ENCODE assay signal across 17 cellular contexts in genomic region chr7:129341838-129342806, GRCh38.
"Had no signal": no experiment of that assay in that cellular context is flagged by ENCODE, and none has a peak within 500 bp of the region (broad histone marks: within the 10 kb centered on the region; RNA-seq: fewer than 3 reads in every experiment).

No MANE protein-coding gene starts in this region.

- H3K9me3 Mint-ChIP-seq: activated CD4-positive, alpha-beta T cell treated with anti-CD3 and anti-CD28 coated beads, Interleukin-2, amount 10 ng/mL, durations not matched to agents 24 days and 14 days; naive B cell; neural progenitor cell had no signal

- H3K4me1 ChIP-seq: left ventricle myocardium inferior, prostate gland, testis, upper lobe of left lung had no signal

- H3K27me3 ChIP-seq: brain microvascular endothelial cell, neural progenitor cell, testis, upper lobe of left lung had no signal

- H3K36me3 Mint-ChIP-seq: naive B cell had no signal

- H3K36me3 ChIP-seq: brain microvascular endothelial cell, left ventricle myocardium inferior, neural progenitor cell, prostate gland, upper lobe of left lung had no signal

- H3K27ac ChIP-seq: brain microvascular endothelial cell, left ventricle myocardium inferior, neural progenitor cell, prostate gland, skin epidermis, testis, upper lobe of left lung had no signal

- H3K4me3 ChIP-seq: left ventricle myocardium inferior, neural progenitor cell, prostate gland, skin epidermis, testis, upper lobe of left lung had no signal

- H3K27me3 Mint-ChIP-seq: activated CD4-positive, alpha-beta T cell treated with anti-CD3 and anti-CD28 coated beads, Interleukin-2, amount 10 ng/mL, durations not matched to agents 24 days and 14 days; naive B cell had no signal

- H3K9me3 ChIP-seq: left ventricle myocardium inferior, prostate gland, testis, upper lobe of left lung had no signal

- H3K9ac ChIP-seq: neural progenitor cell had no signal

- DNase-seq: activated effector memory CD4-positive, alpha-beta T cell treated with anti-CD3 and anti-CD28 coated beads, Interleukin-2, amount 50 U/mL, for 16 hours; activated naive CD4-positive, alpha-beta T cell treated with anti-CD3 and anti-CD28 coated beads, Interleukin-2, amount 50 U/mL, for 16 hours; activated T-cell treated with anti-CD3 and anti-CD28 coated beads, Interleukin-2, amount 50 U/mL, for 48 hours; aorta; cortex of kidney; left ventricle myocardium inferior; stimulated activated CD4-positive, alpha-beta T cell treated with anti-CD3 and anti-CD28 coated beads, Interleukin-15, amount 100 ng/mL, for 24 hours; T-helper 9 cell; testis; upper lobe of left lung had no signal

- H3K27ac Mint-ChIP-seq: activated CD4-positive, alpha-beta T cell treated with anti-CD3 and anti-CD28 coated beads, Interleukin-2, amount 10 ng/mL, durations not matched to agents 24 days and 14 days; activated CD8-positive, alpha-beta T cell treated with anti-CD3 and anti-CD28 coated beads, Interleukin-2, amount 10 ng/mL, durations not matched to agents 7 days and 5 days; neural progenitor cell had no signal

- H3K4me3 Mint-ChIP-seq: activated CD4-positive, alpha-beta T cell treated with anti-CD3 and anti-CD28 coated beads, Interleukin-2, amount 10 ng/mL, durations not matched to agents 24 days and 14 days; activated CD8-positive, alpha-beta T cell treated with anti-CD3 and anti-CD28 coated beads, Interleukin-2, amount 10 ng/mL, durations not matched to agents 7 days and 5 days; neural progenitor cell had no signal
